ENCODE assay signal across 12 cellular contexts in the genomic region with DNA sequence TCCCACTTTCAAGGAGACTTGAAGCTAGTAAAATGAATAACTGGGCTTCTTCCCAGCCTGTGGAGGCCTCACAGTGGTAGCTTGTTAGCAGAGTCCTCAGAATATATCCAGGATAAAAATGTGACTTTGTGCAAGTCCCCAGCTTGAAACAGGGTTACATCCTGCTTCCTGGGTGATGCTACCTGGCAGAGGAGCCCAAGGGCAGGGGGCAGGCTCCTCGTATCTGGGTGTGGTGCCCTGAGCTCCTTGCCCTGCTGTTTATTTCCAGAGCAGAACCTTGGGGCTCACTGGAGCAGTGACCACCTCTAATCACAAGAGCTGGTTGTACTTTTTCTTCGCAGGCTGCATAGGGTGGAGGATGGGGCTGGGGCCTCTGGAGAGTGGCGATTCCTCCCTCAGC.
DNase-seq lines count a peak whose midpoint lies in the region; ATAC-seq and TF ChIP-seq lines count a peak whose summit lies in the region.
"Had no signal": no experiment of that assay in that cellular context is flagged by ENCODE, and none has a peak within 500 bp of the region (broad histone marks: within the 10 kb centered on the region; RNA-seq: fewer than 3 reads in every experiment).

No MANE protein-coding gene starts in this region.

- peak overlapping the region; percentile 44 to 97 (median 95) for H3K27ac Mint-ChIP-seq in CD8-positive, alpha-beta memory T cell
- H3K27ac Mint-ChIP-seq in stimulated activated naive CD8-positive, alpha-beta T cell treated with anti-CD3 and anti-CD28 coated beads, Interleukin-15, amount 100 ng/mL, for 72 hours, result peak overlapping the region in 1 of 2 donors; percentile 97

- H3K4me2 ChIP-seq in mesenchymal stem cell (ENCODE audit: low read length, poor library complexity, severe bottlenecking), result no peak overlapping the region

- TF ChIP-seq POLR2A in esophagus squamous epithelium (IDR thresholded peaks at IDR 0.05), result no peak

- no peak overlapping the region for H2BK5ac ChIP-seq in mesenchymal stem cell (ENCODE audit: low read depth, low read length, poor library complexity, severe bottlenecking)

- H4K8ac ChIP-seq in mesenchymal stem cell (ENCODE audit: low read length), result no peak overlapping the region

- no peak overlapping the region for H2AK5ac ChIP-seq in mesenchymal stem cell (ENCODE audit: low read length, severe bottlenecking)

- peaks cover 84% of the 10 kb centered on the region for H3K4me1 ChIP-seq in CD8-positive, alpha-beta memory T cell (ENCODE audit: insufficient read depth, low read length)
- H3K4me1 ChIP-seq in esophagus squamous epithelium (peaks cover 14 to 83% (median 56%) of the 10 kb centered on the region in 3 donors), mesenchymal stem cell (ENCODE audit: control insufficient read depth, insufficient read depth, low read depth, low read length) (peaks cover 25% of the 10 kb centered on the region)

- H3K4me3 ChIP-seq in CD8-positive, alpha-beta memory T cell (ENCODE audit: low read length), result peak overlapping the region; percentile 49
- H3K4me3 ChIP-seq in esophagus squamous epithelium (no peak overlapping the region), mesenchymal stem cell (ENCODE audit: insufficient read depth in 1 of 2, low read depth in 1 of 2, low read length in 2 of 2) (no peak overlapping the region)

- peaks cover 0 to 5% (median 0%) of the 10 kb centered on the region in 5 donors for H3K9me3 Mint-ChIP-seq in CD8-positive, alpha-beta memory T cell
- H3K9me3 Mint-ChIP-seq in stimulated activated naive CD8-positive, alpha-beta T cell treated with anti-CD3 and anti-CD28 coated beads, Interleukin-15, amount 100 ng/mL, for 72 hours, result peaks cover 8 to 11% of the 10 kb centered on the region in 2 donors

- no peak overlapping the region for H2BK120ac ChIP-seq in mesenchymal stem cell (ENCODE audit: low read depth, low read length)

- H2AFZ ChIP-seq in mesenchymal stem cell (ENCODE audit: low read depth, low read length), result no peak overlapping the region

- no peak overlapping the region for H2BK15ac ChIP-seq in mesenchymal stem cell (ENCODE audit: low read depth, poor library complexity, severe bottlenecking)

- POLR2A ChIA-PET in CD8-positive, alpha-beta memory T cell (lab: Charles Lee), result interaction anchor here (0.6 to 0.7 kb wide), 2 partner anchors 91 to 349 kb away, joined by 3 to 4 read pairs; partner anchors contain the start of gene BAG3
- POLR2A ChIA-PET in RWPE1 (lab: Yijun Ruan, JAX; ENCODE audit: low non-redundant PET), result no interaction called here

- H3K9me3 ChIP-seq in CD8-positive, alpha-beta memory T cell (ENCODE audit: low read length), result no peaks in the 10 kb centered on the region
- no peaks in the 10 kb centered on the region for H3K9me3 ChIP-seq in esophagus squamous epithelium
- peaks cover 3% of the 10 kb centered on the region for H3K9me3 ChIP-seq in mesenchymal stem cell (ENCODE audit: control insufficient read depth, low read length)

- H4K91ac ChIP-seq in mesenchymal stem cell (ENCODE audit: low read length), result no peak overlapping the region

- intact Hi-C loops in esophagus squamous epithelium (cut with DNase I), result loop anchor here (10.0 kb wide), 1 partner anchor 87 kb away; no protein-coding TSS in a partner anchor

- no peak for ATAC-seq in stimulated activated naive CD8-positive, alpha-beta T cell treated with anti-CD3 and anti-CD28 coated beads, Interleukin-15, amount 100 ng/mL, for 72 hours

- TF ChIP-seq CTCF in RWPE1 (conservative IDR thresholded peaks at IDR 0.05; ENCODE audit: low read depth) (no peak), esophagus squamous epithelium (IDR thresholded peaks at IDR 0.05) (no peak)

- no peak overlapping the region for H2BK12ac ChIP-seq in mesenchymal stem cell (ENCODE audit: low read length in 2 of 2)

- peaks cover 0 to 7% (median 7%) of the 10 kb centered on the region in 3 donors for H3K36me3 Mint-ChIP-seq in CD8-positive, alpha-beta memory T cell

- no peak overlapping the region for H3K27ac ChIP-seq in CD8-positive, alpha-beta memory T cell (ENCODE audit: low read depth, low read length)
- H3K27ac ChIP-seq in RWPE1 (0 out of 2 replicates have a peak overlapping the region, but pooled peaks have one; percentile 11), esophagus squamous epithelium (peak overlapping the region in 3 of 4 donors; percentile 60 to 75 (median 70)), mesenchymal stem cell (ENCODE audit: low read length, poor library complexity, severe bottlenecking) (no peak overlapping the region)

- H3K9ac ChIP-seq in mesenchymal stem cell (ENCODE audit: low read length), result no peak overlapping the region

- no peaks in the 10 kb centered on the region for H3K27me3 ChIP-seq in CD8-positive, alpha-beta memory T cell (ENCODE audit: insufficient read depth, low read length, poor library complexity, severe bottlenecking)
- no peaks in the 10 kb centered on the region for H3K27me3 ChIP-seq in esophagus squamous epithelium
- H3K27me3 ChIP-seq in mesenchymal stem cell (ENCODE audit: control insufficient read depth in 1 of 2, insufficient read depth in 1 of 2, low read length in 2 of 2), result no peaks in the 10 kb centered on the region

- WGBS in esophagus squamous epithelium, 2 donors, result 56 to 67% methylated on average over 3 of the region's 3 CpGs
- WGBS in mesenchymal stem cell, result 78% methylated on average over 3 of the region's 3 CpGs

- H3K4ac ChIP-seq in mesenchymal stem cell (ENCODE audit: low read depth in 1 of 2, low read length in 2 of 2), result no peak overlapping the region

- peaks cover 0 to 3% of the 10 kb centered on the region in 2 donors for H3K27me3 Mint-ChIP-seq in CD8-positive, alpha-beta memory T cell
- no peaks in the 10 kb centered on the region for H3K27me3 Mint-ChIP-seq in stimulated activated naive CD8-positive, alpha-beta T cell treated with anti-CD3 and anti-CD28 coated beads, Interleukin-15, amount 100 ng/mL, for 72 hours

- no peak for DNase-seq in CD8-positive, alpha-beta memory T cell
- DNase-seq in RWPE1 (ENCODE audit: low spot score) (no peak), esophagus squamous epithelium (lab: John Stamatoyannopoulos, UW) (no peak), HuH-7 (ENCODE audit: low spot score) (no peak), RKO (ENCODE audit: low spot score) (no peak), mesenchymal stem cell (no peak)
- DNase-seq in stimulated activated naive CD8-positive, alpha-beta T cell treated with anti-CD3 and anti-CD28 coated beads, Interleukin-15, amount 100 ng/mL, for 72 hours, result no peak
- DNase-seq: effector CD4-positive, alpha-beta T cell; NCI-H1417 treated with DMSO at 0.1 percent for 48 hours; NCI-H524 treated with DMSO at 0.1 percent for 48 hours; substantia nigra; T1000 had no signal

- H3K4me1 Mint-ChIP-seq in CD8-positive, alpha-beta memory T cell, result peaks cover 76 to 85% (median 78%) of the 10 kb centered on the region in 3 donors
- peaks cover 87% of the 10 kb centered on the region for H3K4me1 Mint-ChIP-seq in stimulated activated naive CD8-positive, alpha-beta T cell treated with anti-CD3 and anti-CD28 coated beads, Interleukin-15, amount 100 ng/mL, for 72 hours

- H3K18ac ChIP-seq in mesenchymal stem cell (ENCODE audit: low read depth in 1 of 2, low read length in 2 of 2), result no peak overlapping the region

- peak overlapping the region in 6 of 7 donors; percentile 27 to 79 (median 66) for H3K4me3 Mint-ChIP-seq in CD8-positive, alpha-beta memory T cell
- H3K4me3 Mint-ChIP-seq in stimulated activated naive CD8-positive, alpha-beta T cell treated with anti-CD3 and anti-CD28 coated beads, Interleukin-15, amount 100 ng/mL, for 72 hours, result peak overlapping the region; percentile 76 to 77

- H3K36me3 ChIP-seq in CD8-positive, alpha-beta memory T cell (ENCODE audit: insufficient read depth, low read length), result no peaks in the 10 kb centered on the region
- H3K36me3 ChIP-seq in esophagus squamous epithelium (no peaks in the 10 kb centered on the region), mesenchymal stem cell (ENCODE audit: control insufficient read depth in 1 of 2, insufficient read depth in 2 of 2, low read depth in 1 of 2, low read length in 2 of 2) (peaks cover 0 to 7% of the 10 kb centered on the region in 2 experiments)

- no peak overlapping the region for H3K23ac ChIP-seq in mesenchymal stem cell (ENCODE audit: low read length in 2 of 2)

- H3K14ac ChIP-seq in mesenchymal stem cell (ENCODE audit: low read length in 2 of 2), result no peak overlapping the region

- H3K79me1 ChIP-seq in mesenchymal stem cell (replicated peaks; ENCODE audit: low read length, poor library complexity, severe bottlenecking), result peaks cover 20% of the 10 kb centered on the region

- CTCF ChIA-PET in CD8-positive, alpha-beta memory T cell (lab: Charles Lee), result interaction anchor here (0.7 to 9.4 kb wide), 3 partner anchors 31 to 189 kb away, joined by 3 to 112 read pairs (median 3); partner anchors contain the start of gene GRK5
- CTCF ChIA-PET in RWPE1 (lab: Yijun Ruan, JAX), result interaction anchor here (0.7 kb wide), 1 partner anchor 96 kb away, joined by 3 read pairs; no protein-coding TSS in a partner anchor

Comparison
In these comparisons a context has a peak if more than half of its experiments do, and no peak if none do; other contexts are left out.
1. H3K27ac ChIP-seq: peak in RWPE1 (single experiment) and esophagus squamous epithelium (3 of 4); none in CD8-positive, alpha-beta memory T cell (single experiment) and mesenchymal stem cell (single experiment).